15 cellular contexts compared by ENCODE assay signal in genomic region chr2:50658883-50659282, GRCh38.
"Had no signal": no experiment of that assay in that cellular context is flagged by ENCODE, and none has a peak within 500 bp of the region (broad histone marks: within the 10 kb centered on the region; RNA-seq: fewer than 3 reads in every experiment).

No MANE protein-coding gene starts in this region.

- H3K4me2 ChIP-seq: neural progenitor cell had no signal

- H2AFZ ChIP-seq: neural progenitor cell had no signal

- H3K27ac ChIP-seq: neural progenitor cell, ovary, sigmoid colon, stomach, testis had no signal

- H3K9me3 ChIP-seq: ovary, sigmoid colon, testis had no signal

- H3K4me3 ChIP-seq: neural progenitor cell, ovary, sigmoid colon, stomach, testis had no signal

- ATAC-seq: activated CD8-positive, alpha-beta T cell treated with anti-CD3 and anti-CD28 coated beads for 36 hours; WTC11 had no signal

- H3K36me3 ChIP-seq: neural progenitor cell, ovary, sigmoid colon, stomach had no signal

- H3K4me1 ChIP-seq: neural progenitor cell, sigmoid colon, stomach, testis had no signal

- H3K9ac ChIP-seq: neural progenitor cell had no signal

- H3K27me3 ChIP-seq: neural progenitor cell, ovary, sigmoid colon, stomach, testis had no signal

- DNase-seq: activated CD4-positive, alpha-beta T cell treated with anti-CD3 and anti-CD28 coated beads for 48 hours; activated CD8-positive, alpha-beta memory T cell treated with anti-CD3 and anti-CD28 coated beads, Interleukin-2, amount 50 U/mL, for 4 hours; activated CD8-positive, alpha-beta T cell treated with anti-CD3 and anti-CD28 coated beads for 36 hours; activated effector memory CD4-positive, alpha-beta T cell treated with anti-CD3 and anti-CD28 coated beads, Interleukin-2, amount 50 U/mL, for 16 hours; activated T-cell treated with anti-CD3 and anti-CD28 coated beads, Interleukin-2, amount 50 U/mL, for 48 hours; caudate nucleus; midbrain; ovary; sigmoid colon; stimulated activated CD4-positive, alpha-beta T cell treated with anti-CD3 and anti-CD28 coated beads, Interleukin-12 subunit alpha, Interleukin-12 subunit beta, amount 100 ng/mL, for 4 hours; stimulated activated CD4-positive, alpha-beta T cell treated with anti-CD3 and anti-CD28 coated beads, Interleukin-2, amount 100 ng/mL, for 24 hours; stomach; testis had no signal
